Comparison of ENCODE assay signal across 7 cellular contexts in the genomic region with DNA sequence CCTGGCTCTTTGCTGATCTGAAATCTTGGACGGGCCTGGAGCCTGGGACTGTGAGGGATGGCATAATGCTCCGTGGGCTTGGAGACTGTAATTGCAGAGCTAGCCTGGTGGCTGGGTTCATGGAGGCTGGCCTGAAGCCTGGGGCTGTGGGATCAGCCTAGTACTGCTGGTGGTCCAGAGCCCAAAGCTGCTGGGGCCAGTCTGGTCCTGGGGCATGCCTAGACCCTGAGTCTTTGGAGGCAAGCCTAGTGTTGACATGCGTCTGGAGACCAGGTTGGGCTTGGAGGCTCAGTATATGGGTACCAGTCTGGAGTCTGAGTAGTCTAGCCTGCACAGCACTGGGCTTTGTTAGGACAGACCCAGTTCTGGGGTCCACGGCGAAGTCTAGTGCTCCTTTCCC.
"Had no signal": no experiment of that assay in that cellular context is flagged by ENCODE, and none has a peak within 500 bp of the region (broad histone marks: within the 10 kb centered on the region; RNA-seq: fewer than 3 reads in every experiment).

No MANE protein-coding gene starts in this region.

- H3K27me3 Mint-ChIP-seq: IgD-negative memory B cell had no signal

- H3K27ac Mint-ChIP-seq: IgD-negative memory B cell had no signal

- DNase-seq: IMR-90, KBM-7, KG1 had no signal

- H3K4me3 ChIP-seq: K562 had no signal

- ATAC-seq: HepG2, K562 had no signal

- H3K4me3 Mint-ChIP-seq: IgD-negative memory B cell had no signal

- H3K27ac ChIP-seq: HL-60 had no signal
